Comparison of ENCODE assay signal across 8 cellular contexts in the genomic region with DNA sequence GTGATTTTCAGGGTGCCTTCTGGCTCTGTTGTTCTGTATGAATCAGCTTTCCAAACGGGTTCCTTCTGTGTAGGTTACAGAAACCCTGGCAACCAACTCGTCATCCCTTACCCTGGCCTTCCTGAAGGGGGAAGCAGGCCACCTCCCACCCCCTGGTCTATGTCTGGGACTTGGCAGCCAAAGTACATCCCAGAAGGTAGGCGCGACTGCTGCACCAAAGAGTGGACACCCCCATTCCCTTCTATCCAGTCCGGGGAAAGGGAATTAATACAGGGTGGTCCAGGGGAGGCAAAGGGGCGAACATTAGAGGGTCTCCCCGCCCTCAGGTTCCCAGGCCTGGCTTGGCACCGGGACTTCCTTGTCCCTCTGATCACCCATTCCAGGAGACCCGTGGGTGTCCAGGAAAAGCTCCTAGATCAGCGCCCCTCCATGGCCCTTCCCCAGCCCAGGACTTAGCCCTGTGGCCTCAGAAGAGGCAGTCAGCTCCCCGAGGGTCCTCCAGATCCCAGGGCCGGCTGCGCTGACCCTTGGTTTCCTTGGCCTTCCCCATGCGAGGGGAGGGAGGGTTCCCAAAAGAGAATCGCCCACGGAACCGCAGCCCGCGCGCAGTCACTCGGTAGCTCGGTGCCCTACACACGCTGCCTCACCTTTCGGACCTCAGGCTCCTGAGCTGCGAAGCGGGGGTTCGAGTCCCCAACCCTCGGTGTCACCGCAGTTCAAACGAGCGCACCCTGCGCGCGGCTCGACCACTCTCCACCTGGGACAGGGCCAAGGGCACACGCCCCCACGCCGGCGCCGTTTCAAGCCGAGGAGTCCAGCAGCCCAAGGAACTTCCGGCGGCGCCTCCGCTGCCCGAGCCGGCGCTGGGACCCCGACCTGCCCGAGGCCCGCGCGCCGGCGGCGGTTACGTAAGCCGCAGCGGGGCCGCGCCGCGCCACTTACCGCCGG. TPM values are rescaled to one million over a fixed set of nuclear protein-coding genes. Genes with fewer than 3 reads are reported as not detected.
DNase-seq lines count a peak whose midpoint lies in the region; ATAC-seq and TF ChIP-seq lines count a peak whose summit lies in the region.

PER2 (minus strand) TSS at position 909 of the 948 bp plus-strand sequence. CDS start 10,674 bp downstream, outside the sequence.

- H3K27ac ChIP-seq in brain microvascular endothelial cell (peak within 1 kb of the TSS; percentile 50), iPS-20b (ENCODE audit: low read length) (no peak within 1 kb of the TSS), gastrocnemius medialis (peak within 1 kb of the TSS; percentile 90 to 96 (median 92))

- TF ChIP-seq CTCF in brain microvascular endothelial cell (IDR thresholded peaks at IDR 0.05; ENCODE audit: low read depth, low read length, missing control alignments), result peak; percentile 28
- TF ChIP-seq CTCF in gastrocnemius medialis (IDR thresholded peaks at IDR 0.05 in 4 of 5, conservative IDR thresholded peaks at IDR 0.05 in 1 of 5), result peak in 1 of 5 experiments; percentile 27

- ATAC-seq in GM21360 (IDR thresholded peaks at IDR 0.05; ENCODE audit: unreplicated experiment) (peak; percentile 24), gastrocnemius medialis (peak; percentile 29 to 33)

- peak within 1 kb of the TSS; percentile 72; the same call in 1 of the 2 replicates for H3K9ac ChIP-seq in iPS-20b (ENCODE audit: low read depth, low read length)

- H3K36me3 ChIP-seq in brain microvascular endothelial cell (replicated peaks) (no peaks in the 10 kb centered on the region), iPS-20b (ENCODE audit: insufficient read depth, low read depth, low read length) (no peaks in the 10 kb centered on the region), gastrocnemius medialis (no peaks in the 10 kb centered on the region)

- peaks cover 24% of the 10 kb centered on the region for H3K4me1 ChIP-seq in iPS-20b (ENCODE audit: insufficient read depth, low read length)
- peaks cover 52 to 55% of the 10 kb centered on the region in 2 donors for H3K4me1 ChIP-seq in gastrocnemius medialis

- no peak for TF ChIP-seq POLR2A in gastrocnemius medialis (IDR thresholded peaks at IDR 0.05)

- no peaks in the 10 kb centered on the region for H3K9me3 ChIP-seq in iPS-20b (ENCODE audit: insufficient read depth, low read depth, low read length)
- no peaks in the 10 kb centered on the region for H3K9me3 ChIP-seq in gastrocnemius medialis

- peak within 1 kb of the TSS; percentile 76 for H3K4me3 ChIP-seq in brain microvascular endothelial cell (ENCODE audit: low read depth, low read length)
- peak within 1 kb of the TSS; percentile 82 for H3K4me3 ChIP-seq in iPS-20b (ENCODE audit: low read length)
- H3K4me3 ChIP-seq in gastrocnemius medialis, result peak within 1 kb of the TSS; percentile 71 to 92 (median 74)

- peak; percentile 75 for DNase-seq in ELF-1 (ENCODE audit: low read depth, low spot score)
- peak; percentile 82 for DNase-seq in HT1080 (ENCODE audit: low read depth)
- peak; percentile 54 for DNase-seq in SW480 (ENCODE audit: low spot score)
- peak; percentile 81 for DNase-seq in brain microvascular endothelial cell
- DNase-seq in gastrocnemius medialis, result peak; percentile 31 to 59
- no peak for DNase-seq in NCI-H128 (lab: John Stamatoyannopoulos, UW; ENCODE audit: unreplicated experiment)

- H3K27me3 ChIP-seq in brain microvascular endothelial cell (replicated peaks) (no peaks in the 10 kb centered on the region), iPS-20b (ENCODE audit: insufficient read depth, low read length) (peaks cover 22% of the 10 kb centered on the region; the same call in 1 of the 2 replicates), gastrocnemius medialis (no peaks in the 10 kb centered on the region)

- in situ Hi-C loops in brain microvascular endothelial cell (cut with HindIII; ENCODE audit: low pct_ligation_motif_present, low sequenced_read_pairs), result no loop called here
- in situ Hi-C loops in gastrocnemius medialis (cut with MboI; ENCODE audit: low sequenced_read_pairs in 4 of 4), result no loop called here

- intact Hi-C loops in gastrocnemius medialis (cut with DNase I; ENCODE audit: low total_unique reads), result loop anchor here (2.0 kb wide), 3 partner anchors 45 to 145 kb away; partner anchors contain the start of gene ILKAP

RNA-seq across cellular contexts. Expression of gene PER2, which starts in this region (rescaled TPM):
- 2.6 and 2.9 TPM in 2 replicates for total RNA-seq in HT1080 (2014; rRNA removed; shearing (Covaris generic))
- polyA plus RNA-seq in HT1080 (2015; cell fraction: cytosol; rRNA removed), result 2.9 and 3.6 TPM in 2 replicates
- polyA plus RNA-seq in HT1080 (2015; cell fraction: nucleus; rRNA removed), result 6.7 and 7.7 TPM in 2 replicates
- total RNA-seq in gastrocnemius medialis, result 1 to 10 TPM; 4.1 to 7.5 (median 6.7) TPM
